Comparison of ENCODE assay signal across 30 cellular contexts in the genomic region with DNA sequence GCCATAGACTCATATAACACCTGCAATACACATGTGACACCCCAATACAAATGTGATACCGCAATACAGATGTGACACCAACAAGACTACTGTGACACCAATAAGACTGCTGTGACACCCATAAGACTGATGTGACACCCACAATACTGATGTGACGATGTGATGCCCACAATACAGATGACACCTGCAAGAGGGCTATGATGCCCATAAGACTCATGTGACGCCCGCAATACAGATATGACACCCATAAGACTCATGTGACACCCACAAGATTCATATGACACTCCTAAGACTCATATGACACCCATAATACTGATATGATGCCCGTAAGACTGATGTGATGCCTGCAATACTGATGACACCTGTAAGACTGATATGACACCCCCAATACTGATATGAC.
"Had no signal": no experiment of that assay in that cellular context is flagged by ENCODE, and none has a peak within 500 bp of the region (broad histone marks: within the 10 kb centered on the region; RNA-seq: fewer than 3 reads in every experiment).

No MANE protein-coding gene starts in this region.

- H3K4me1 Mint-ChIP-seq: activated naive CD4-positive, alpha-beta T cell treated with anti-CD3 and anti-CD28 coated beads, Interleukin-2, amount 10 ng/mL, durations not matched to agents 7 days and 5 days; activated naive CD8-positive, alpha-beta T cell treated with anti-CD3 and anti-CD28 coated beads for 36 hours had no signal

- H3K9me3 Mint-ChIP-seq: activated naive CD8-positive, alpha-beta T cell treated with anti-CD3 and anti-CD28 coated beads for 36 hours; activated T-helper 1 cell treated with anti-CD3 and anti-CD28 coated beads, Interleukin-12 subunit alpha, Interleukin-12 subunit beta, Interleukin-2, Interleukin-4 antibody, amounts not matched to agents 30 ng/mL and 10 ng/mL and 1 ng/mL, durations not matched to agents 14 hours and 24 hours and 36 hours; T-helper 1 cell treated with Interleukin-12 subunit alpha and Interleukin-12 subunit beta and Interleukin-4 antibody, amounts not matched to agents 30 μg/mL and 1 μg/mL, for 36 hours; T-helper 2 cell treated with Interferon-gamma antibody and Interleukin-4, amounts not matched to agents 5 μg/mL and 100 μg/mL, for 36 hours had no signal

- DNase-seq: activated CD4-positive, alpha-beta memory T cell treated with anti-CD3 and anti-CD28 coated beads for 36 hours; activated CD4-positive, alpha-beta T cell treated with anti-CD3 and anti-CD28 coated beads, Interleukin-2, amount 50 U/mL, for 1 hour; activated gamma-delta T cell treated with Interleukin-2 at 50 U/mL for 16 hours; activated naive CD4-positive, alpha-beta T cell treated with anti-CD3 and anti-CD28 coated beads, Interleukin-2, amount 10 ng/mL, durations not matched to agents 7 days and 5 days; activated naive CD8-positive, alpha-beta T cell treated with anti-CD3 and anti-CD28 coated beads for 36 hours; amniotic stem cell; aorta; brain microvascular endothelial cell; Kasumi-1; KG1; MG63; NCI-H1048; NCI-H1105 treated with DMSO at 0.1 percent for 48 hours; NCI-H1436; NCI-H187; NCI-H2029 treated with DMSO at 0.1 percent for 48 hours; NCI-H2107; NCI-H2171; NCI-H510A; NCI-H526; NCI-H748 treated with DMSO at 0.1 percent for 48 hours; NK-92 treated with Interleukin-12 subunit alpha and Interleukin-12 subunit beta, amount 100 ng/mL, for 24 hours; PC-3; Peyer's patch; RPMI8226; SHP77 treated with DMSO at 0.1 percent for 48 hours; SK-N-SH had no signal

- H3K4me3 Mint-ChIP-seq: activated CD4-positive, alpha-beta memory T cell treated with anti-CD3 and anti-CD28 coated beads for 36 hours; activated naive CD4-positive, alpha-beta T cell treated with anti-CD3 and anti-CD28 coated beads, Interleukin-2, amount 10 ng/mL, durations not matched to agents 7 days and 5 days; activated naive CD8-positive, alpha-beta T cell treated with anti-CD3 and anti-CD28 coated beads for 36 hours; activated T-helper 1 cell treated with anti-CD3 and anti-CD28 coated beads, Interleukin-12 subunit alpha, Interleukin-12 subunit beta, Interleukin-2, Interleukin-4 antibody, amounts not matched to agents 30 ng/mL and 10 ng/mL and 1 ng/mL, durations not matched to agents 14 hours and 24 hours and 36 hours; T-helper 1 cell treated with Interleukin-12 subunit alpha and Interleukin-12 subunit beta and Interleukin-4 antibody, amounts not matched to agents 30 μg/mL and 1 μg/mL, for 36 hours; T-helper 2 cell treated with Interferon-gamma antibody and Interleukin-4, amounts not matched to agents 5 μg/mL and 100 μg/mL, for 36 hours had no signal

- H3K27ac Mint-ChIP-seq: activated naive CD4-positive, alpha-beta T cell treated with anti-CD3 and anti-CD28 coated beads, Interleukin-2, amount 10 ng/mL, durations not matched to agents 7 days and 5 days; activated naive CD8-positive, alpha-beta T cell treated with anti-CD3 and anti-CD28 coated beads for 36 hours; T-helper 1 cell treated with Interleukin-12 subunit alpha and Interleukin-12 subunit beta and Interleukin-4 antibody, amounts not matched to agents 30 μg/mL and 1 μg/mL, for 36 hours; T-helper 2 cell treated with Interferon-gamma antibody and Interleukin-4, amounts not matched to agents 5 μg/mL and 100 μg/mL, for 36 hours had no signal

- ATAC-seq: PC-3 had no signal

- H3K36me3 Mint-ChIP-seq: activated naive CD4-positive, alpha-beta T cell treated with anti-CD3 and anti-CD28 coated beads, Interleukin-2, amount 10 ng/mL, durations not matched to agents 7 days and 5 days; activated naive CD8-positive, alpha-beta T cell treated with anti-CD3 and anti-CD28 coated beads for 36 hours had no signal

- H3K27me3 Mint-ChIP-seq: activated naive CD4-positive, alpha-beta T cell treated with anti-CD3 and anti-CD28 coated beads, Interleukin-2, amount 10 ng/mL, durations not matched to agents 7 days and 5 days had no signal
